ENCODE assay signal across 12 cellular contexts in the genomic region with DNA sequence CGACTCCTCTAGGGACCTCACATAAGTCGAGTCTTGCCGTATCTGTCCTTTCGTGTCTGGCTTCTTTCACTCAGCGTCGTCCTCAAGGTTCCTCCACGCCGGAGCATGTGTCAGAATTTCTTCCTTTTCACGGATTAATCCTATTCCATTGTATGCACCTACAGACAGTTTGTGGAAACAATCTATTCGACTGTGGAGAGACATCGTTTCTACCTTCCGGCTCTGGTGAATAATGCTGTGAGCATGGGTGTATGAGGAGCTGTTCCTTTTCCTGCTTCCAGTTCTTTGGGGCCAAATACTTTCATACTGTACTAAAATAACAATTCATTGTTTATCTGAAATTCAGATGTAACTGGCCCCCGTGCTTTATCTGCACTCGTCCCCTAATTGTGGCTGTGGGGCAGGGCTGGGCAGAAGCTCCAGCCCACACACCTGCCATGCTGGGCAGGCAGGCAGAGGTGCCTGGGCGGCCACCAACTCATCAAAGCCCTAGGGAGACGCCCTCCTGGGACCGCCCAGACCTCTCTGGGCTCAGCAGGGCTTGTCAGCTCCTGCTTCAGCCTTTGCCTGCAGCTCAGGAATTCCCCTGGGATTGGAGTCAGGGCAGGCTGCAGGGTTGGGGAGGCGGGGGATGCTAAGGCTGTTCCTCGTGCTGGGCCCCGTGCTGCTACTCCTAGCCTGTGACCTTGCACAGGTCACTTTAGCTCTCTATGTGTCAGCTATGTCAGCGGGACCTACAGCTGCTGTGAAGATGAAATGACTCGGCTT. TPM values are rescaled to one million over a fixed set of nuclear protein-coding genes. Genes with fewer than 3 reads are reported as not detected.
A peak's percentile ranks its signal among the peaks of the same experiment; 100 is the strongest.
DNase-seq lines count a peak whose midpoint lies in the region; ATAC-seq, FAIRE-seq and TF ChIP-seq lines count a peak whose summit lies in the region.
"Had no signal": no experiment of that assay in that cellular context is flagged by ENCODE, and none has a peak within 500 bp of the region (broad histone marks: within the 10 kb centered on the region; RNA-seq: fewer than 3 reads in every experiment).

No MANE protein-coding gene starts in this region.

- H3K27me3 ChIP-seq in IMR-90 (ENCODE audit: control insufficient read depth, insufficient read depth, low read length) (no peaks in the 10 kb centered on the region), GM12878 (replicated peaks in 1 of 2; ENCODE audit: control insufficient read depth in 2 of 2, insufficient read depth in 2 of 2, low read length in 1 of 2) (peaks cover 9 to 11% of the 10 kb centered on the region in 2 experiments), mesenchymal stem cell (ENCODE audit: control insufficient read depth in 1 of 2, insufficient read depth in 1 of 2, low read length in 2 of 2) (peaks cover 10 to 11% of the 10 kb centered on the region in 2 experiments)

- H3K23ac ChIP-seq in IMR-90 (ENCODE audit: low read depth, low read length) (no peak overlapping the region), mesenchymal stem cell (ENCODE audit: low read length in 2 of 2) (peak overlapping the region in 1 of 2 experiments; percentile 30)

- H2BK120ac ChIP-seq in IMR-90 (ENCODE audit: low read depth, low read length) (no peak overlapping the region), mesenchymal stem cell (ENCODE audit: low read depth, low read length) (no peak overlapping the region)

- H4K8ac ChIP-seq in IMR-90 (ENCODE audit: low read depth in 2 of 2, low read length in 2 of 2): no peak overlapping the region
- H4K8ac ChIP-seq in mesenchymal stem cell (ENCODE audit: low read length): no peak overlapping the region

- H4K20me1 ChIP-seq in IMR-90 (ENCODE audit: insufficient read depth, low read length): peaks cover 85% of the 10 kb centered on the region
- no peaks in the 10 kb centered on the region for H4K20me1 ChIP-seq in GM12878 (ENCODE audit: control insufficient read depth, insufficient read depth)

- ATAC-seq in IMR-90 (ENCODE audit: low read depth): 0 out of 2 replicates have a peak, but pooled peaks have one; percentile 2
- ATAC-seq in GM12878: peak; percentile 70

- H2AK5ac ChIP-seq in IMR-90 (ENCODE audit: low read depth, low read length) (no peak overlapping the region), mesenchymal stem cell (ENCODE audit: low read length, severe bottlenecking) (no peak overlapping the region)

- in situ Hi-C loops in Caki2 (cut with HindIII; ENCODE audit: low pct_unique_long_range_greater_than_20kb, low sequenced_read_pairs): no loop called here
- in situ Hi-C loops in IMR-90 (cut with MboI; ENCODE audit: low sequenced_read_pairs): no loop called here
- in situ Hi-C loops in GM12878 (cut with MboI): loop anchor here (10.0 kb wide), 1 partner anchor 385 kb away; no protein-coding TSS in a partner anchor

- H3K27ac ChIP-seq in IMR-90 (ENCODE audit: insufficient read depth, low read length): no peak overlapping the region
- H3K27ac ChIP-seq in GM12878 (ENCODE audit: control insufficient read depth, insufficient read depth): no peak overlapping the region
- no peak overlapping the region for H3K27ac ChIP-seq in mesenchymal stem cell (ENCODE audit: low read length, poor library complexity, severe bottlenecking)
- H3K27ac ChIP-seq: spleen had no signal

- no peak overlapping the region for H2AFZ ChIP-seq in IMR-90 (replicated peaks; ENCODE audit: low read length, poor library complexity)
- no peak overlapping the region for H2AFZ ChIP-seq in GM12878 (ENCODE audit: control insufficient read depth, low read depth, low read length)
- no peak overlapping the region for H2AFZ ChIP-seq in mesenchymal stem cell (ENCODE audit: low read depth, low read length)

- no peak overlapping the region for H3K56ac ChIP-seq in IMR-90 (ENCODE audit: extremely low read depth, insufficient read depth, low read length)

- TF ChIP-seq CTCF in IMR-90 (conservative IDR thresholded peaks at IDR 0.05; ENCODE audit: low read depth, low read length) (no peak), GM12878 (IDR thresholded peaks at IDR 0.05 in 2 of 3, conservative IDR thresholded peaks at IDR 0.05 in 1 of 3; ENCODE audit: control insufficient read depth in 2 of 3, extremely low read depth in 1 of 3, insufficient read depth in 1 of 3, low read depth in 3 of 3, low read length in 3 of 3) (no peak)

- TF ChIP-seq RAD21 in IMR-90 (IDR thresholded peaks at IDR 0.05; ENCODE audit: low read length) (no peak), GM12878 (IDR thresholded peaks at IDR 0.05; ENCODE audit: insufficient read depth, low read depth, low read length) (no peak)

- peaks cover 12% of the 10 kb centered on the region for H3K36me3 ChIP-seq in IMR-90 (ENCODE audit: control insufficient read depth, insufficient read depth, low read length)
- H3K36me3 ChIP-seq in GM12878 (ENCODE audit: control insufficient read depth in 2 of 2, insufficient read depth in 2 of 2, low read length in 1 of 2): no peaks in the 10 kb centered on the region
- peaks cover 0 to 8% of the 10 kb centered on the region in 2 experiments for H3K36me3 ChIP-seq in mesenchymal stem cell (ENCODE audit: control insufficient read depth in 1 of 2, insufficient read depth in 2 of 2, low read depth in 1 of 2, low read length in 2 of 2)
- H3K36me3 ChIP-seq: spleen had no signal

- H2BK15ac ChIP-seq in IMR-90 (ENCODE audit: low read depth, low read length) (no peak overlapping the region), mesenchymal stem cell (ENCODE audit: low read depth, poor library complexity, severe bottlenecking) (no peak overlapping the region)

- H2AK9ac ChIP-seq in IMR-90 (replicated peaks; ENCODE audit: low read depth, low read length, poor library complexity): no peak overlapping the region

- SMC1A ChIA-PET in GM12878 (lab: Charles Lee; ENCODE audit: uncharacterized antibody, unreplicated experiment): no interaction called here

- H3K79me2 ChIP-seq in GM12878 (ENCODE audit: control insufficient read depth, insufficient read depth, low read length): no peaks in the 10 kb centered on the region

- H3K9ac ChIP-seq in IMR-90 (ENCODE audit: low read depth, low read length) (no peak overlapping the region), GM12878 (ENCODE audit: control insufficient read depth, insufficient read depth, low read length) (no peak overlapping the region), mesenchymal stem cell (ENCODE audit: low read length) (no peak overlapping the region)

- POLR2A ChIA-PET in IMR-90 (lab: Charles Lee; ENCODE audit: unreplicated experiment): no interaction called here
- POLR2A ChIA-PET in GM12878 (lab: Charles Lee): no interaction called here

- DNase-seq in Caki2 (ENCODE audit: low read depth) (peak; percentile 63), IMR-90 (peak; percentile 38), GM12878 (ENCODE audit: low read depth, low spot score) (no peak), mesenchymal stem cell (peak; percentile 39), hypothalamus (lab: John Stamatoyannopoulos, UW) (no peak), NCI-H128 (lab: John Stamatoyannopoulos, UW; ENCODE audit: unreplicated experiment) (no peak), superior temporal gyrus (ENCODE audit: extremely low spot score) (no peak), frontal cortex (ENCODE audit: low spot score in 2 of 2) (no peak)
- DNase-seq: midbrain; spleen; stimulated activated naive CD4-positive, alpha-beta T cell treated with Interleukin-2 at 50 U/mL for 16 hours had no signal

- no peak overlapping the region for H3K4ac ChIP-seq in IMR-90 (ENCODE audit: low read depth, low read length)
- H3K4ac ChIP-seq in mesenchymal stem cell (ENCODE audit: low read depth in 1 of 2, low read length in 2 of 2): no peak overlapping the region

- intact Hi-C loops in IMR-90 (cut with micrococcal nuclease) (no loop called here), GM12878 (cut with micrococcal nuclease; ENCODE audit: unreplicated experiment) (no loop called here)

- RAD21 ChIA-PET in GM12878 (lab: Charles Lee; ENCODE audit: unreplicated experiment): no interaction called here

- no peak overlapping the region for H4K5ac ChIP-seq in IMR-90 (ENCODE audit: low read depth, low read length)

- H2BK20ac ChIP-seq in IMR-90 (ENCODE audit: low read depth, low read length): no peak overlapping the region

- H3K4me3 ChIP-seq in IMR-90 (ENCODE audit: insufficient read depth, low read depth, low read length) (no peak overlapping the region), GM12878 (no peak overlapping the region), mesenchymal stem cell (ENCODE audit: insufficient read depth in 1 of 2, low read depth in 1 of 2, low read length in 2 of 2) (no peak overlapping the region)
- H3K4me3 ChIP-seq: spleen had no signal

- H3K18ac ChIP-seq in IMR-90 (ENCODE audit: low read depth, low read length) (no peak overlapping the region), mesenchymal stem cell (ENCODE audit: low read depth in 1 of 2, low read length in 2 of 2) (no peak overlapping the region)

- no peak overlapping the region; the same call in 1 of the 2 replicates for H3K4me2 ChIP-seq in IMR-90 (ENCODE audit: low read depth, low read length)
- H3K4me2 ChIP-seq in GM12878 (ENCODE audit: control insufficient read depth, insufficient read depth): no peak overlapping the region
- H3K4me2 ChIP-seq in mesenchymal stem cell (ENCODE audit: low read length, poor library complexity, severe bottlenecking): no peak overlapping the region

- H4K91ac ChIP-seq in IMR-90 (ENCODE audit: insufficient read depth, low read depth, low read length) (no peak overlapping the region), mesenchymal stem cell (ENCODE audit: low read length) (no peak overlapping the region)

- TF ChIP-seq EP300 in GM12878 (IDR thresholded peaks at IDR 0.05; ENCODE audit: borderline replicate concordance in 1 of 2, control insufficient read depth in 1 of 2, low read depth in 2 of 2, low read length in 2 of 2): no peak

- BruUV-seq in IMR-90 (replicated peaks; lab: Mats Ljungman, UMichigan) (no TSS peak), GM12878 (replicated peaks; lab: Mats Ljungman, UMichigan) (no TSS peak)

- 0 out of 2 replicates have a peak, but pooled peaks cover 11% of the 10 kb centered on the region for H3K9me1 ChIP-seq in IMR-90 (ENCODE audit: insufficient read depth, low read length)

- H3K9me3 ChIP-seq in IMR-90 (ENCODE audit: control insufficient read depth, insufficient read depth, low read length) (no peaks in the 10 kb centered on the region), GM12878 (replicated peaks; ENCODE audit: control insufficient read depth, insufficient read depth, low read length) (no peaks in the 10 kb centered on the region), mesenchymal stem cell (ENCODE audit: control insufficient read depth, low read length) (no peaks in the 10 kb centered on the region)
- H3K9me3 ChIP-seq: spleen had no signal

- FAIRE-seq in GM12878 (lab: Jason Lieb, UNC) (no peak), frontal cortex (lab: Jason Lieb, UNC) (no peak)
- FAIRE-seq: H1 had no signal

- CTCF ChIA-PET in IMR-90 (lab: Yijun Ruan, JAX) (interaction anchor here (1.1 kb wide), 1 partner anchor 220 kb away, joined by 3 read pairs; no protein-coding TSS in a partner anchor), GM12878 (lab: Yijun Ruan, JAX) (no interaction called here)

- H3K79me1 ChIP-seq in IMR-90 (ENCODE audit: low read depth in 1 of 2, low read length in 2 of 2) (peaks cover 18 to 83% of the 10 kb centered on the region in 2 experiments), mesenchymal stem cell (replicated peaks; ENCODE audit: low read length, poor library complexity, severe bottlenecking) (peaks cover 33% of the 10 kb centered on the region)

- no peak overlapping the region for H2BK12ac ChIP-seq in mesenchymal stem cell (ENCODE audit: low read length in 2 of 2)

- no peak overlapping the region for H2BK5ac ChIP-seq in IMR-90 (ENCODE audit: low read depth, low read length, poor library complexity, severe bottlenecking)
- no peak overlapping the region for H2BK5ac ChIP-seq in mesenchymal stem cell (ENCODE audit: low read depth, low read length, poor library complexity, severe bottlenecking)

- 88% methylated on average over 7 of the region's 22 CpGs; no CpG with 5 or more reads in 1 of the 2 experiments for WGBS in IMR-90 (ENCODE audit: extremely low coverage in 2 of 2, insufficient read length in 1 of 2), 2 experiments
- 29% methylated on average over 22 of the region's 22 CpGs for WGBS in GM12878 (ENCODE audit: insufficient coverage, insufficient replicate concordance, low lambda C conversion rate, missing lambda C conversion rate)
- WGBS in mesenchymal stem cell: 55% methylated on average over 19 of the region's 22 CpGs

- H3K4me1 ChIP-seq in IMR-90 (ENCODE audit: control insufficient read depth, insufficient read depth, low read length): peaks cover 25% of the 10 kb centered on the region
- no peaks in the 10 kb centered on the region for H3K4me1 ChIP-seq in GM12878 (ENCODE audit: control insufficient read depth, insufficient read depth, low read length)
- peaks cover 36% of the 10 kb centered on the region for H3K4me1 ChIP-seq in mesenchymal stem cell (ENCODE audit: control insufficient read depth, insufficient read depth, low read depth, low read length)

- H3K14ac ChIP-seq in IMR-90 (replicated peaks; ENCODE audit: low read depth, low read length) (no peak overlapping the region; the same call in 1 of the 2 replicates), mesenchymal stem cell (ENCODE audit: low read length in 2 of 2) (no peak overlapping the region)

- dilution Hi-C loops in IMR-90 (cut with HindIII; ENCODE audit: low sequenced_read_pairs, unreplicated experiment): no loop called here

- no peak for TF ChIP-seq POLR2A in IMR-90 (IDR thresholded peaks at IDR 0.05; ENCODE audit: low read depth, low read length)
- TF ChIP-seq POLR2A in GM12878 (IDR thresholded peaks at IDR 0.05; ENCODE audit: low read depth, low read length): no peak

RNA-seq across cellular contexts. Expression of a gene that starts 14.5 kb away (rescaled TPM):
- total RNA-seq in Caki2 (2014; rRNA removed; shearing (Covaris generic); ENCODE audit: low replicate concordance): 117 and 134 TPM in 2 replicates
- 16.0 and 18.6 TPM in 2 replicates for total RNA-seq in IMR-90 (2012; rRNA removed)
- polyA plus RNA-seq in IMR-90 (2012; rRNA removed): 211 and 222 TPM in 2 replicates
- polyA plus RNA-seq in IMR-90 (2012; cell fraction: cytosol; rRNA removed): 148 and 334 TPM in 2 replicates
- 193 and 494 TPM in 2 replicates for polyA plus RNA-seq in IMR-90 (2012; cell fraction: nucleus; rRNA removed; ENCODE audit: low replicate concordance)
- 0.22 and 0.40 TPM in 2 replicates for total RNA-seq in GM12878 (2013; cell fraction: nucleolus; rRNA removed)
- 0.23 TPM in 1 of 2 replicates, not detected in the other for total RNA-seq in GM12878 (2014; rRNA removed)
- total RNA-seq in GM12878 (2014; rRNA removed; fragmentation: Illumina TruSeq; extraction: Trizol): 0.14 TPM in 1 of 2 replicates, not detected in the other
- 0.45 and 0.77 TPM in 2 replicates for total RNA-seq in GM12878 (2021)
- polyA plus RNA-seq in GM12878 (2011; ENCODE audit: low read depth): not detected
- 0.07 and 0.26 TPM in 2 replicates for polyA plus RNA-seq in GM12878 (2011; rRNA removed)
- 0.16 and 0.23 TPM in 2 replicates for polyA plus RNA-seq in GM12878 (2011; cell fraction: cytosol; rRNA removed)
- 0.61 and 0.64 TPM in 2 replicates for polyA plus RNA-seq in GM12878 (2011; cell fraction: nucleus; rRNA removed)
- polyA plus RNA-seq in GM12878 (2012): 0.39 and 0.60 TPM in 2 replicates
- 0.09 TPM in 1 of 2 replicates, not detected in the other for polyA plus RNA-seq in GM12878 (2014; fragmentation: Illumina TruSeq; extraction: Trizol)
- not detected for polyA plus RNA-seq in GM12878 (2014; fragmentation: Nextera tagmentation; extraction: Ambion mirVana)
- polyA plus RNA-seq in GM12878 (2014; rRNA removed): 0.06 and 0.22 TPM in 2 replicates
- under 1 TPM; 0.14 to 0.48 TPM for polyA plus RNA-seq in GM12878 (2016; fragmentation: Nextera tagmentation; extraction: Ambion mirVana)
- 0.41 and 0.51 TPM in 2 replicates for polyA minus RNA-seq in GM12878 (2011; rRNA and poly(A)+ RNA removed)
- 0.53 and 0.94 TPM in 2 replicates for polyA minus RNA-seq in GM12878 (2011; cell fraction: cytosol; rRNA and poly(A)+ RNA removed)
- 0.97 and 1.4 TPM in 2 replicates for polyA minus RNA-seq in GM12878 (2011; cell fraction: nucleus; rRNA and poly(A)+ RNA removed)
- polyA plus RNA-seq in mesenchymal stem cell (2013, experiment 1 of 2): 65.7 TPM
- polyA plus RNA-seq in mesenchymal stem cell (2013, experiment 2 of 2): 65.6 TPM
- 38.7 TPM for total RNA-seq in frontal cortex

Comparison
In these comparisons a context has a peak if more than half of its experiments do, and no peak if none do; other contexts are left out.
1. DNase-seq: peak in Caki2 (single experiment), IMR-90 (single experiment) and mesenchymal stem cell (single experiment); none in GM12878 (single experiment), hypothalamus (0 of 51), NCI-H128 (single experiment), superior temporal gyrus (single experiment) and frontal cortex (0 of 2).